Comparison of ENCODE assay signal across 8 cellular contexts in the genomic region with DNA sequence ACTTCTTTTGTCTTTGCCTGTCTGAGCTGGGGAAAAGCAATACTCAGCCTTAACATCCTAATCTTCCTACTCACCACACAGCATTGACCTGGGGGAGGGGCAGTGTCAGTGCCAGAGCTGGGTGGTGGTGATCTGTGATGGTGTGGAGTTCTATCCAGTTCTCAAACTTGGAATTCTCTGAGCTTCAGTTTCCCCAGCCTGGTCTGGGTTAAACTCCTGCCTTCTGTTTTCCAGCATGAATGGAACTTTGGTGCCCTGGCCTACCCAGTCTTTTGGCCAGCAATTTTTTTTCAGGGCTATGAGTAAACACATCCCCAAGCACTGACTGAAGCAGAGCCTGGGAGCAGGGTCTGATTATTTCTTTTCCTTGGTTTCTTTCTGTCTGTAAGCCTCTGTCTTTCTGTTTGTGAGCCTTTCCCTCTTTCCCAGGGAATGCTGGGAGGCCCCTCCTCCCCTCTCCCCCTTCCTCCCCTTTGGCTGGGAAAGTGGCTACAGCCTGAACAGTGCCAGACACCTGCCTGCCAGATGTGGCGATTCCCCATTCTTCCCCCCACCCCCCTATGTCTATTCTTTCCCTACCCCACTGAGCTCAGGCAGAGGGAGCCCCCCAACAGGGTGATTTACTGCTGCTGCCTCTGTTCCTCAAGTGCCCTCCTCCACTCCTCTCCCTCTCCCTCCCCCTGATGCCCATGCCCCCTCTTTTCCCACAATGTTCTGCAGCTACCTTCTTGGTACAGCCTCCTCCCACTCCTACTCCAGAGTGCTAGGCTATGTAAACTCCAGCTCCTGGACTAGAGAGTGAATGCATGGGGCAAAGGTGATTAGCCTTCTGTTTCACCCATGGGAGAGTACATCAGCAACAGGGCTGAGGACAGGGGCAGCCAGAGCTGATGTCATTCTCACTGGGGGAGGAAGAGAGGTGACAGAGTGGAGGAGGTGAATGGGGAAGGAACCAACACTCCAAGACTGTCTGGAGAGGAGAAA. TPM values are rescaled to one million over a fixed set of nuclear protein-coding genes. Genes with fewer than 3 reads are reported as not detected.
DNase-seq lines count a peak whose midpoint lies in the region.

No MANE protein-coding gene starts in this region.

- peaks cover 34% of the 10 kb centered on the region for H3K36me3 Mint-ChIP-seq in activated T-helper 2 cell treated with anti-CD3 and anti-CD28 coated beads, Interferon-gamma antibody, Interleukin-2, Interleukin-4, amounts not matched to agents 10 μg/mL and 5 μg/mL and 100 μg/mL, durations not matched to agents 14 hours and 24 hours and 36 hours (ENCODE audit: low read depth)

- intact Hi-C loops in activated T-helper 2 cell treated with anti-CD3 and anti-CD28 coated beads, Interferon-gamma antibody, Interleukin-2, Interleukin-4, amounts not matched to agents 10 μg/mL and 5 μg/mL and 100 μg/mL, durations not matched to agents 14 hours and 24 hours and 36 hours (cut with micrococcal nuclease), result no loop called here

- H3K27ac Mint-ChIP-seq in activated T-helper 2 cell treated with anti-CD3 and anti-CD28 coated beads, Interferon-gamma antibody, Interleukin-2, Interleukin-4, amounts not matched to agents 10 μg/mL and 5 μg/mL and 100 μg/mL, durations not matched to agents 14 hours and 24 hours and 36 hours, result peak overlapping the region; percentile 21

- H3K4me3 ChIP-seq in subcutaneous abdominal adipose tissue (ENCODE audit: low read depth in 1 of 5, low read length in 5 of 5), result peak overlapping the region in 1 of 5 donors; percentile 32

- no peaks in the 10 kb centered on the region for H3K9me3 ChIP-seq in subcutaneous abdominal adipose tissue (ENCODE audit: control insufficient read depth in 5 of 5, low read length in 5 of 5)

- H3K27me3 ChIP-seq in subcutaneous abdominal adipose tissue (ENCODE audit: control insufficient read depth in 5 of 5, insufficient read depth in 4 of 5, low read length in 5 of 5), result no peaks in the 10 kb centered on the region

- peaks cover 24% of the 10 kb centered on the region for H3K4me1 Mint-ChIP-seq in activated T-helper 2 cell treated with anti-CD3 and anti-CD28 coated beads, Interferon-gamma antibody, Interleukin-2, Interleukin-4, amounts not matched to agents 10 μg/mL and 5 μg/mL and 100 μg/mL, durations not matched to agents 14 hours and 24 hours and 36 hours (ENCODE audit: low read depth)

- H3K4me3 Mint-ChIP-seq in activated T-helper 2 cell treated with anti-CD3 and anti-CD28 coated beads, Interferon-gamma antibody, Interleukin-2, Interleukin-4, amounts not matched to agents 10 μg/mL and 5 μg/mL and 100 μg/mL, durations not matched to agents 14 hours and 24 hours and 36 hours (ENCODE audit: low read depth), result no peak overlapping the region

- H3K27ac ChIP-seq in subcutaneous abdominal adipose tissue (ENCODE audit: low read depth, low read length), result peak overlapping the region; percentile 80

- peak overlapping the region in 1 of 5 donors; percentile 58 for H3K9ac ChIP-seq in subcutaneous abdominal adipose tissue (ENCODE audit: low read length in 5 of 5)

- in situ Hi-C loops in ACHN (cut with HindIII; ENCODE audit: low pct_ligation_motif_present, low pct_unique_long_range_greater_than_20kb, low sequenced_read_pairs), result no loop called here

- H3K9me3 Mint-ChIP-seq in activated T-helper 2 cell treated with anti-CD3 and anti-CD28 coated beads, Interferon-gamma antibody, Interleukin-2, Interleukin-4, amounts not matched to agents 10 μg/mL and 5 μg/mL and 100 μg/mL, durations not matched to agents 14 hours and 24 hours and 36 hours, result no peaks in the 10 kb centered on the region

- DNase-seq in NCI-H1105 (lab: John Stamatoyannopoulos, UW) (peak; percentile 57), iris pigment epithelial cell (ENCODE audit: low read depth) (peak; percentile 36), ACHN (no peak), Kasumi-1 (lab: John Stamatoyannopoulos, UW) (no peak), SIG-M5 (lab: John Stamatoyannopoulos, UW) (no peak), GOT3 (lab: John Stamatoyannopoulos, UW) (no peak)
- DNase-seq in activated T-helper 2 cell treated with anti-CD3 and anti-CD28 coated beads, Interferon-gamma antibody, Interleukin-2, Interleukin-4, amounts not matched to agents 10 μg/mL and 5 μg/mL and 100 μg/mL, durations not matched to agents 14 hours and 24 hours and 36 hours (ENCODE audit: low spot score), result no peak

- no peaks in the 10 kb centered on the region for H3K27me3 Mint-ChIP-seq in activated T-helper 2 cell treated with anti-CD3 and anti-CD28 coated beads, Interferon-gamma antibody, Interleukin-2, Interleukin-4, amounts not matched to agents 10 μg/mL and 5 μg/mL and 100 μg/mL, durations not matched to agents 14 hours and 24 hours and 36 hours (ENCODE audit: low read depth)

- H3K36me3 ChIP-seq in subcutaneous abdominal adipose tissue (ENCODE audit: control insufficient read depth in 5 of 5, insufficient read depth in 5 of 5, low read length in 5 of 5), result peaks cover 12 to 35% (median 33%) of the 10 kb centered on the region in 5 donors

- H3K4me1 ChIP-seq in subcutaneous abdominal adipose tissue (ENCODE audit: control insufficient read depth in 5 of 5, insufficient read depth in 5 of 5, low read length in 5 of 5), result peaks cover 15 to 61% (median 46%) of the 10 kb centered on the region in 5 donors

RNA-seq across cellular contexts. Expression of gene GPR84, which starts 11.1 kb away (rescaled TPM):
- 1.8 and 2.3 TPM in 2 replicates for total RNA-seq in activated T-helper 2 cell treated with anti-CD3 and anti-CD28 coated beads, Interferon-gamma antibody, Interleukin-2, Interleukin-4, amounts not matched to agents 10 μg/mL and 5 μg/mL and 100 μg/mL, durations not matched to agents 14 hours and 24 hours and 36 hours

RNA-seq across cellular contexts. Expression of gene COPZ1, which starts 28.3 kb away (rescaled TPM):
- 108 and 109 TPM in 2 replicates for total RNA-seq in activated T-helper 2 cell treated with anti-CD3 and anti-CD28 coated beads, Interferon-gamma antibody, Interleukin-2, Interleukin-4, amounts not matched to agents 10 μg/mL and 5 μg/mL and 100 μg/mL, durations not matched to agents 14 hours and 24 hours and 36 hours

RNA-seq across cellular contexts. Expression of gene ZNF385A, which starts 31.4 kb away (rescaled TPM):
- total RNA-seq in activated T-helper 2 cell treated with anti-CD3 and anti-CD28 coated beads, Interferon-gamma antibody, Interleukin-2, Interleukin-4, amounts not matched to agents 10 μg/mL and 5 μg/mL and 100 μg/mL, durations not matched to agents 14 hours and 24 hours and 36 hours, result 0.60 and 0.78 TPM in 2 replicates

RNA-seq across cellular contexts. Expression of gene NFE2, which starts 52.4 kb away (rescaled TPM):
- not detected in 2 replicates for total RNA-seq in activated T-helper 2 cell treated with anti-CD3 and anti-CD28 coated beads, Interferon-gamma antibody, Interleukin-2, Interleukin-4, amounts not matched to agents 10 μg/mL and 5 μg/mL and 100 μg/mL, durations not matched to agents 14 hours and 24 hours and 36 hours

Comparison
In these comparisons a context has a peak if more than half of its experiments do, and no peak if none do; other contexts are left out.
1. DNase-seq: peak in NCI-H1105 (single experiment) and iris pigment epithelial cell (single experiment); none in activated T-helper 2 cell treated with anti-CD3 and anti-CD28 coated beads, Interferon-gamma antibody, Interleukin-2, Interleukin-4, amounts not matched to agents 10 μg/mL and 5 μg/mL and 100 μg/mL, durations not matched to agents 14 hours and 24 hours and 36 hours (single experiment), ACHN (single experiment), Kasumi-1 (0 of 2), SIG-M5 (single experiment) and GOT3 (single experiment).